In the genomic region with DNA sequence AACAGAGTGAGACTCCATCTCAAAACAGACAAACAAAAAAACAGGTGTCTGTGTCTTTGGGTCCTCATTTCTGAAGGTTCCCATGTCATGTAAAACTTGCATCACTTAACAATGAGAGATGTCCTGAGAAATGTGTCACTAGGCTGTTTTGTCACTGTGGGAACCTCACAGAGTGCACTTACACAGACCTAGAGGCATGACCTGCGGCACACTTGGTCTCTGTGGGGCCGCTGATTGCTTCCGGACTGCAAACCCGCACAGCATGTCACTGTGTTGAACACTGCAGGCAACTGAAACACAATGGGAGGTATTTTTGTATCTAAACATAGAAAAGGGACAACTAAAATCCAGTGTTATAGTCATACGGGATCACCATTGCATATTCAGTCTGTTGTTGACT, we compare ENCODE assay signal across 1 cellular context.
TF ChIP-seq lines count a peak whose summit lies in the region.

No MANE protein-coding gene starts in this region.

TF ChIP-seq in H1, 55 proteins besides CTCF, POLR2A, EP300 and RAD21 (continued from another document):
- TF ChIP-seq, protein P1, sequence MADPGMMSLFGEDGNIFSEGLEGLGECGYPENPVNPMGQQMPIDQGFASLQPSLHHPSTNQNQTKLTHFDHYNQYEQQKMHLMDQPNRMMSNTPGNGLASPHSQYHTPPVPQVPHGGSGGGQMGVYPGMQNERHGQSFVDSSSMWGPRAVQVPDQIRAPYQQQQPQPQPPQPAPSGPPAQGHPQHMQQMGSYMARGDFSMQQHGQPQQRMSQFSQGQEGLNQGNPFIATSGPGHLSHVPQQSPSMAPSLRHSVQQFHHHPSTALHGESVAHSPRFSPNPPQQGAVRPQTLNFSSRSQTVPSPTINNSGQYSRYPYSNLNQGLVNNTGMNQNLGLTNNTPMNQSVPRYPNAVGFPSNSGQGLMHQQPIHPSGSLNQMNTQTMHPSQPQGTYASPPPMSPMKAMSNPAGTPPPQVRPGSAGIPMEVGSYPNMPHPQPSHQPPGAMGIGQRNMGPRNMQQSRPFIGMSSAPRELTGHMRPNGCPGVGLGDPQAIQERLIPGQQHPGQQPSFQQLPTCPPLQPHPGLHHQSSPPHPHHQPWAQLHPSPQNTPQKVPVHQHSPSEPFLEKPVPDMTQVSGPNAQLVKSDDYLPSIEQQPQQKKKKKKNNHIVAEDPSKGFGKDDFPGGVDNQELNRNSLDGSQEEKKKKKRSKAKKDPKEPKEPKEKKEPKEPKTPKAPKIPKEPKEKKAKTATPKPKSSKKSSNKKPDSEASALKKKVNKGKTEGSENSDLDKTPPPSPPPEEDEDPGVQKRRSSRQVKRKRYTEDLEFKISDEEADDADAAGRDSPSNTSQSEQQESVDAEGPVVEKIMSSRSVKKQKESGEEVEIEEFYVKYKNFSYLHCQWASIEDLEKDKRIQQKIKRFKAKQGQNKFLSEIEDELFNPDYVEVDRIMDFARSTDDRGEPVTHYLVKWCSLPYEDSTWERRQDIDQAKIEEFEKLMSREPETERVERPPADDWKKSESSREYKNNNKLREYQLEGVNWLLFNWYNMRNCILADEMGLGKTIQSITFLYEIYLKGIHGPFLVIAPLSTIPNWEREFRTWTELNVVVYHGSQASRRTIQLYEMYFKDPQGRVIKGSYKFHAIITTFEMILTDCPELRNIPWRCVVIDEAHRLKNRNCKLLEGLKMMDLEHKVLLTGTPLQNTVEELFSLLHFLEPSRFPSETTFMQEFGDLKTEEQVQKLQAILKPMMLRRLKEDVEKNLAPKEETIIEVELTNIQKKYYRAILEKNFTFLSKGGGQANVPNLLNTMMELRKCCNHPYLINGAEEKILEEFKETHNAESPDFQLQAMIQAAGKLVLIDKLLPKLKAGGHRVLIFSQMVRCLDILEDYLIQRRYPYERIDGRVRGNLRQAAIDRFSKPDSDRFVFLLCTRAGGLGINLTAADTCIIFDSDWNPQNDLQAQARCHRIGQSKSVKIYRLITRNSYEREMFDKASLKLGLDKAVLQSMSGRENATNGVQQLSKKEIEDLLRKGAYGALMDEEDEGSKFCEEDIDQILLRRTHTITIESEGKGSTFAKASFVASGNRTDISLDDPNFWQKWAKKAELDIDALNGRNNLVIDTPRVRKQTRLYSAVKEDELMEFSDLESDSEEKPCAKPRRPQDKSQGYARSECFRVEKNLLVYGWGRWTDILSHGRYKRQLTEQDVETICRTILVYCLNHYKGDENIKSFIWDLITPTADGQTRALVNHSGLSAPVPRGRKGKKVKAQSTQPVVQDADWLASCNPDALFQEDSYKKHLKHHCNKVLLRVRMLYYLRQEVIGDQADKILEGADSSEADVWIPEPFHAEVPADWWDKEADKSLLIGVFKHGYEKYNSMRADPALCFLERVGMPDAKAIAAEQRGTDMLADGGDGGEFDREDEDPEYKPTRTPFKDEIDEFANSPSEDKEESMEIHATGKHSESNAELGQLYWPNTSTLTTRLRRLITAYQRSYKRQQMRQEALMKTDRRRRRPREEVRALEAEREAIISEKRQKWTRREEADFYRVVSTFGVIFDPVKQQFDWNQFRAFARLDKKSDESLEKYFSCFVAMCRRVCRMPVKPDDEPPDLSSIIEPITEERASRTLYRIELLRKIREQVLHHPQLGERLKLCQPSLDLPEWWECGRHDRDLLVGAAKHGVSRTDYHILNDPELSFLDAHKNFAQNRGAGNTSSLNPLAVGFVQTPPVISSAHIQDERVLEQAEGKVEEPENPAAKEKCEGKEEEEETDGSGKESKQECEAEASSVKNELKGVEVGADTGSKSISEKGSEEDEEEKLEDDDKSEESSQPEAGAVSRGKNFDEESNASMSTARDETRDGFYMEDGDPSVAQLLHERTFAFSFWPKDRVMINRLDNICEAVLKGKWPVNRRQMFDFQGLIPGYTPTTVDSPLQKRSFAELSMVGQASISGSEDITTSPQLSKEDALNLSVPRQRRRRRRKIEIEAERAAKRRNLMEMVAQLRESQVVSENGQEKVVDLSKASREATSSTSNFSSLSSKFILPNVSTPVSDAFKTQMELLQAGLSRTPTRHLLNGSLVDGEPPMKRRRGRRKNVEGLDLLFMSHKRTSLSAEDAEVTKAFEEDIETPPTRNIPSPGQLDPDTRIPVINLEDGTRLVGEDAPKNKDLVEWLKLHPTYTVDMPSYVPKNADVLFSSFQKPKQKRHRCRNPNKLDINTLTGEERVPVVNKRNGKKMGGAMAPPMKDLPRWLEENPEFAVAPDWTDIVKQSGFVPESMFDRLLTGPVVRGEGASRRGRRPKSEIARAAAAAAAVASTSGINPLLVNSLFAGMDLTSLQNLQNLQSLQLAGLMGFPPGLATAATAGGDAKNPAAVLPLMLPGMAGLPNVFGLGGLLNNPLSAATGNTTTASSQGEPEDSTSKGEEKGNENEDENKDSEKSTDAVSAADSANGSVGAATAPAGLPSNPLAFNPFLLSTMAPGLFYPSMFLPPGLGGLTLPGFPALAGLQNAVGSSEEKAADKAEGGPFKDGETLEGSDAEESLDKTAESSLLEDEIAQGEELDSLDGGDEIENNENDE (IDR thresholded peaks at IDR 0.05; ENCODE audit: insufficient replicate concordance, low read length): no peak
- TF ChIP-seq CBX5 (IDR thresholded peaks at IDR 0.05; ENCODE audit: low read depth, low read length) (no peak), CTBP2 (IDR thresholded peaks at IDR 0.05; ENCODE audit: borderline replicate concordance, insufficient read depth, insufficient read length, low read length) (no peak), BACH1 (IDR thresholded peaks at IDR 0.05; ENCODE audit: low read length) (no peak), NANOG (IDR thresholded peaks at IDR 0.05; ENCODE audit: insufficient read depth, low read depth, low read length, poor library complexity, severe bottlenecking) (no peak), SIX5 (IDR thresholded peaks at IDR 0.05; ENCODE audit: low read depth, low read length) (no peak)
